2 cellular contexts compared by ENCODE assay signal in genomic region chr20:4585104-4585753, GRCh38.
TF ChIP-seq lines count a peak whose summit lies in the region.

No MANE protein-coding gene starts in this region.

TF ChIP-seq in HepG2, 621 proteins besides CTCF, POLR2A, EP300 and RAD21 (continued from another document):
- peak; percentile 37 for TF ChIP-seq FOSL2 (CRISPR knock-in tag; IDR thresholded peaks at IDR 0.05)

TF ChIP-seq in WTC11, 78 proteins besides CTCF, POLR2A, EP300 and RAD21 (continued from another document):
- TF ChIP-seq KAT7 (CRISPR knock-in tag; IDR thresholded peaks at IDR 0.05; ENCODE audit: borderline replicate concordance): no peak
- no peak for TF ChIP-seq ELF4 (CRISPR knock-in tag; IDR thresholded peaks at IDR 0.05; ENCODE audit: low read depth)
- no peak for TF ChIP-seq CREM (CRISPR knock-in tag; IDR thresholded peaks at IDR 0.05)
- no peak for TF ChIP-seq NR2C2 (CRISPR knock-in tag; IDR thresholded peaks at IDR 0.05)
- TF ChIP-seq SOX15 (CRISPR knock-in tag; IDR thresholded peaks at IDR 0.05): no peak
- TF ChIP-seq NR3C1 (CRISPR knock-in tag; conservative IDR thresholded peaks at IDR 0.05; ENCODE audit: low read depth): no peak
- no peak for TF ChIP-seq PREB (CRISPR knock-in tag; IDR thresholded peaks at IDR 0.05; ENCODE audit: borderline replicate concordance)
- no peak for TF ChIP-seq FOXP1 (CRISPR knock-in tag; IDR thresholded peaks at IDR 0.05; ENCODE audit: borderline replicate concordance)
- no peak for TF ChIP-seq CBFB (CRISPR knock-in tag; IDR thresholded peaks at IDR 0.05; ENCODE audit: low read depth)
